In genomic region chr6:136288566-136289326, GRCh38 we compare ENCODE assay signal across 1 cellular context.
TF ChIP-seq lines count a peak whose summit lies in the region.

No MANE protein-coding gene starts in this region.

TF ChIP-seq in H1, 55 proteins besides CTCF, POLR2A, EP300 and RAD21 (continued from another document):
- TF ChIP-seq E2F6 (IDR thresholded peaks at IDR 0.05) (no peak), CHD1 (IDR thresholded peaks at IDR 0.05; ENCODE audit: low read depth, low read length) (no peak), JUN (IDR thresholded peaks at IDR 0.05; ENCODE audit: low read depth, low read length) (no peak), CHD7 (IDR thresholded peaks at IDR 0.05; ENCODE audit: insufficient replicate concordance, low read length) (no peak), RFX5 (IDR thresholded peaks at IDR 0.05; ENCODE audit: borderline replicate concordance, low read depth, low read length) (no peak), CTBP2 (IDR thresholded peaks at IDR 0.05; ENCODE audit: borderline replicate concordance, insufficient read depth, insufficient read length, low read length) (no peak), BRCA1 (IDR thresholded peaks at IDR 0.05; ENCODE audit: low read depth, low read length) (no peak), RBBP5 (IDR thresholded peaks at IDR 0.05; ENCODE audit: borderline replicate concordance, low read depth, low read length) (no peak; the same call in 1 of the 2 replicates), SUZ12 (IDR thresholded peaks at IDR 0.05; ENCODE audit: low read length) (no peak), KDM5A (IDR thresholded peaks at IDR 0.05; ENCODE audit: low read length) (no peak), USF2 (IDR thresholded peaks at IDR 0.05; ENCODE audit: low read length) (no peak), SRF (IDR thresholded peaks at IDR 0.05; ENCODE audit: low read depth, low read length) (no peak), SP4 (IDR thresholded peaks at IDR 0.05; ENCODE audit: low read length) (no peak), SP2 (IDR thresholded peaks at IDR 0.05; ENCODE audit: low read length) (no peak), SAP30 (IDR thresholded peaks at IDR 0.05; ENCODE audit: insufficient read depth, insufficient replicate concordance, low read length) (peak; percentile 88), CBX8 (IDR thresholded peaks at IDR 0.05; ENCODE audit: borderline replicate concordance, low read depth, low read length) (no peak), YY1 (IDR thresholded peaks at IDR 0.05; ENCODE audit: low read depth, low read length) (peak; percentile 75; the same call in 1 of the 2 replicates), GTF2F1 (IDR thresholded peaks at IDR 0.05; ENCODE audit: borderline replicate concordance, low read depth, low read length) (no peak)
